ENCODE assay signal across 1 cellular context in the genomic region with DNA sequence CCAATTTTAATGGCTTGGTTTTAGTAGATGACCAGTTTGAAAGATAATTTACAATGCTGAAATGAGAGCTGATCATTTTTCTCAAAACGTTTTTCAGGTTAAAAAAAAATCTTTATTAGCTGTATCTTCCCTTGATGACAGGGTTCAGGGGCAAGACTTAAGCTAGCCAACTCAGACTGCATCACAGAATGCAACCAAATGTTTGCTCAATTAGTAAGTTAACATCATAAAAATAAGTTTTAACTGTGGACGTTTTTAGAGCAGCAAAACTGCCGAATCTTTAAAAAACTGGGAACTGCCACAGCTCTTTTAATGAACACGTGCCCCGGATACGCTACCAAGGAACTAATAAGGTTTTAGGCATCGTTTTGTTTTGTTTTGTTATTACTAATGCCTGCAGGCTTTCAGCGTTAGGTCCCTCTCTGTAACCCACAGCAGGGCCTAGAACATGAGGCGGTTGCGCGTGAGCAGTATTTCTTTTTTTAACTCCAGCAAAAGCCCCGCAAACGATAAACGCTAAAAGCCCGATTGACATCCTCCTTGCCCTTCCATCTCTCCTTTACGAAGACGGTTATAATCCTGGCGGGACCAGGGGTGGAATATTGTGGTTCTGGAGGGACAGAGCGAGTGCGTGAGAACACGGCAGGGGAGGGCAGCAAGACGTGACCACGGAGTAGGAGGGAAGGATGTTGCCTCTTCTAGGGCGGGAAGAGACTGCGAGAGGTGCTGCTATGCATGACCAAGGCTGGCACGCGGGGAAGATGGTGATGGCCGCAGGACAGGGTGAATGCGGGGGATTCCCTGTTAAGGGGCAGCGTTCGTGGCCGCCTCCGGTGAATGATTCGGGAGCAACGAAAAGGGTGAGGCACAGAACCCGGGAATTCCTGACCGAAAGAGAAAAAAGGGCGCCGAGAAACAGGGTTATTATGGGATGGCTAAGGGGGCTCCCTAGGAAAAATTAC.
TF ChIP-seq lines count a peak whose summit lies in the region.

No MANE protein-coding gene starts in this region.

TF ChIP-seq in liver, 16 proteins besides CTCF, POLR2A, EP300 and RAD21 (continued from another document):
- TF ChIP-seq, protein P1, sequence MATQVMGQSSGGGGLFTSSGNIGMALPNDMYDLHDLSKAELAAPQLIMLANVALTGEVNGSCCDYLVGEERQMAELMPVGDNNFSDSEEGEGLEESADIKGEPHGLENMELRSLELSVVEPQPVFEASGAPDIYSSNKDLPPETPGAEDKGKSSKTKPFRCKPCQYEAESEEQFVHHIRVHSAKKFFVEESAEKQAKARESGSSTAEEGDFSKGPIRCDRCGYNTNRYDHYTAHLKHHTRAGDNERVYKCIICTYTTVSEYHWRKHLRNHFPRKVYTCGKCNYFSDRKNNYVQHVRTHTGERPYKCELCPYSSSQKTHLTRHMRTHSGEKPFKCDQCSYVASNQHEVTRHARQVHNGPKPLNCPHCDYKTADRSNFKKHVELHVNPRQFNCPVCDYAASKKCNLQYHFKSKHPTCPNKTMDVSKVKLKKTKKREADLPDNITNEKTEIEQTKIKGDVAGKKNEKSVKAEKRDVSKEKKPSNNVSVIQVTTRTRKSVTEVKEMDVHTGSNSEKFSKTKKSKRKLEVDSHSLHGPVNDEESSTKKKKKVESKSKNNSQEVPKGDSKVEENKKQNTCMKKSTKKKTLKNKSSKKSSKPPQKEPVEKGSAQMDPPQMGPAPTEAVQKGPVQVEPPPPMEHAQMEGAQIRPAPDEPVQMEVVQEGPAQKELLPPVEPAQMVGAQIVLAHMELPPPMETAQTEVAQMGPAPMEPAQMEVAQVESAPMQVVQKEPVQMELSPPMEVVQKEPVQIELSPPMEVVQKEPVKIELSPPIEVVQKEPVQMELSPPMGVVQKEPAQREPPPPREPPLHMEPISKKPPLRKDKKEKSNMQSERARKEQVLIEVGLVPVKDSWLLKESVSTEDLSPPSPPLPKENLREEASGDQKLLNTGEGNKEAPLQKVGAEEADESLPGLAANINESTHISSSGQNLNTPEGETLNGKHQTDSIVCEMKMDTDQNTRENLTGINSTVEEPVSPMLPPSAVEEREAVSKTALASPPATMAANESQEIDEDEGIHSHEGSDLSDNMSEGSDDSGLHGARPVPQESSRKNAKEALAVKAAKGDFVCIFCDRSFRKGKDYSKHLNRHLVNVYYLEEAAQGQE (IDR thresholded peaks at IDR 0.05), result no peak
- TF ChIP-seq, protein P2, sequence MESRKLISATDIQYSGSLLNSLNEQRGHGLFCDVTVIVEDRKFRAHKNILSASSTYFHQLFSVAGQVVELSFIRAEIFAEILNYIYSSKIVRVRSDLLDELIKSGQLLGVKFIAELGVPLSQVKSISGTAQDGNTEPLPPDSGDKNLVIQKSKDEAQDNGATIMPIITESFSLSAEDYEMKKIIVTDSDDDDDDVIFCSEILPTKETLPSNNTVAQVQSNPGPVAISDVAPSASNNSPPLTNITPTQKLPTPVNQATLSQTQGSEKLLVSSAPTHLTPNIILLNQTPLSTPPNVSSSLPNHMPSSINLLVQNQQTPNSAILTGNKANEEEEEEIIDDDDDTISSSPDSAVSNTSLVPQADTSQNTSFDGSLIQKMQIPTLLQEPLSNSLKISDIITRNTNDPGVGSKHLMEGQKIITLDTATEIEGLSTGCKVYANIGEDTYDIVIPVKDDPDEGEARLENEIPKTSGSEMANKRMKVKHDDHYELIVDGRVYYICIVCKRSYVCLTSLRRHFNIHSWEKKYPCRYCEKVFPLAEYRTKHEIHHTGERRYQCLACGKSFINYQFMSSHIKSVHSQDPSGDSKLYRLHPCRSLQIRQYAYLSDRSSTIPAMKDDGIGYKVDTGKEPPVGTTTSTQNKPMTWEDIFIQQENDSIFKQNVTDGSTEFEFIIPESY (IDR thresholded peaks at IDR 0.05), result no peak
- TF ChIP-seq TAF1 (conservative IDR thresholded peaks at IDR 0.05) (no peak), FOXA1 (IDR thresholded peaks at IDR 0.05) (no peak), GABPA (IDR thresholded peaks at IDR 0.05 in 1 of 2, conservative IDR thresholded peaks at IDR 0.05 in 1 of 2) (no peak), HNF4G (IDR thresholded peaks at IDR 0.05) (no peak), RXRA (IDR thresholded peaks at IDR 0.05) (no peak), JUND (IDR thresholded peaks at IDR 0.05) (no peak), YY1 (IDR thresholded peaks at IDR 0.05) (no peak), SP1 (IDR thresholded peaks at IDR 0.05) (no peak), FOXA2 (IDR thresholded peaks at IDR 0.05) (no peak)
- TF ChIP-seq, protein P3, sequence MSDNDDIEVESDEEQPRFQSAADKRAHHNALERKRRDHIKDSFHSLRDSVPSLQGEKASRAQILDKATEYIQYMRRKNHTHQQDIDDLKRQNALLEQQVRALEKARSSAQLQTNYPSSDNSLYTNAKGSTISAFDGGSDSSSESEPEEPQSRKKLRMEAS (IDR thresholded peaks at IDR 0.05), result no peak
- TF ChIP-seq, protein P4, sequence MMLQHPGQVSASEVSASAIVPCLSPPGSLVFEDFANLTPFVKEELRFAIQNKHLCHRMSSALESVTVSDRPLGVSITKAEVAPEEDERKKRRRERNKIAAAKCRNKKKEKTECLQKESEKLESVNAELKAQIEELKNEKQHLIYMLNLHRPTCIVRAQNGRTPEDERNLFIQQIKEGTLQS (IDR thresholded peaks at IDR 0.05), result no peak
TF ChIP-seq in liver: peak in this region for 0.
